Comparison of ENCODE assay signal across 1 cellular context in the genomic region with DNA sequence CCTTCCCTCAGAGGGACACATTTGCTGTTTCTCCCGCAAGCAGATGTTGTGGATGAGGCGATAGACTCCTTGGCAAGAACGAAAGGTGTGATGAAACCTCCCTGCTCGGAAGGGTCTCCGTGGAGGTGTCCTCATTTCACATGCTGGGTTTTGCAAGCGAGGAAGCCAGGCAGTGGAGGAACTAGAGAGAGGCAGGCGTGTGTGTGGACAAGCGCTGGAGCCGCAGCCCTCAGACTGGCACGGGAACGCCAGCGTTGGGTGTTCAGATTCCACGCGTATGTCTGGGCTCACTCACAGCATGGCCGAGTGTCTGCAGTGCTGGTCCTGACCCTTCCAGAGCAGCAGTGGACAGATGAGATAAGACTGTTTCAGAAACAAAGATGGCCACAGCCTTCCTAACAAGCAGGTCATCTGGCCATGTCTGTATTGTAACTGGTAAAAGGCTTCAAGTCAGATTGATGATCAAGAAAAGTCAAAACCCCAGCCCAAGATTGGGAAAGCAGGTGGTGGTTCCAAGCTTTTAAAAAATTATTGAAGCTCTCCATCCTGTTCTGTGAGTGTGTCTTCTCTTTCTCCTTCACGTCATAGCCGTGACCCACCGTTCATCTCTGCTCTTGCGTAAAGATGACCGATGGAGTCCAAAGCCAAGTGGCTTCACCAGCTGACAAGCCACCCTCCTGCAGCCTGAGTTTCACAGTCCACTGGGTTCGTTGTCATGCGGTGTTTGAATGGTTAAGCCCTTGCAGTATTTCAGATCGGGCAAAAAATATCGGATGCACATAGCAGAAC.
TF ChIP-seq lines count a peak whose summit lies in the region.

No MANE protein-coding gene starts in this region.

TF ChIP-seq in H1, 55 proteins besides CTCF, POLR2A, EP300 and RAD21:
- TF ChIP-seq NANOG (IDR thresholded peaks at IDR 0.05; ENCODE audit: insufficient read depth, low read depth, low read length, poor library complexity, severe bottlenecking): no peak
- no peak for TF ChIP-seq CBX5 (IDR thresholded peaks at IDR 0.05; ENCODE audit: low read depth, low read length)
- no peak for TF ChIP-seq SRF (IDR thresholded peaks at IDR 0.05; ENCODE audit: low read depth, low read length)
- TF ChIP-seq, protein P1, sequence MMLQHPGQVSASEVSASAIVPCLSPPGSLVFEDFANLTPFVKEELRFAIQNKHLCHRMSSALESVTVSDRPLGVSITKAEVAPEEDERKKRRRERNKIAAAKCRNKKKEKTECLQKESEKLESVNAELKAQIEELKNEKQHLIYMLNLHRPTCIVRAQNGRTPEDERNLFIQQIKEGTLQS (IDR thresholded peaks at IDR 0.05; ENCODE audit: insufficient read depth, low read depth, low read length): no peak
- no peak for TF ChIP-seq CTBP2 (IDR thresholded peaks at IDR 0.05; ENCODE audit: borderline replicate concordance, insufficient read depth, insufficient read length, low read length)
- no peak for TF ChIP-seq CHD2 (IDR thresholded peaks at IDR 0.05; ENCODE audit: low read length)
- TF ChIP-seq GTF2F1 (IDR thresholded peaks at IDR 0.05; ENCODE audit: borderline replicate concordance, low read depth, low read length): no peak
- TF ChIP-seq RFX5 (IDR thresholded peaks at IDR 0.05; ENCODE audit: borderline replicate concordance, low read depth, low read length): no peak
- TF ChIP-seq CBX8 (IDR thresholded peaks at IDR 0.05; ENCODE audit: borderline replicate concordance, low read depth, low read length): no peak
- no peak for TF ChIP-seq JUN (IDR thresholded peaks at IDR 0.05; ENCODE audit: low read depth, low read length)
- TF ChIP-seq, protein P2, sequence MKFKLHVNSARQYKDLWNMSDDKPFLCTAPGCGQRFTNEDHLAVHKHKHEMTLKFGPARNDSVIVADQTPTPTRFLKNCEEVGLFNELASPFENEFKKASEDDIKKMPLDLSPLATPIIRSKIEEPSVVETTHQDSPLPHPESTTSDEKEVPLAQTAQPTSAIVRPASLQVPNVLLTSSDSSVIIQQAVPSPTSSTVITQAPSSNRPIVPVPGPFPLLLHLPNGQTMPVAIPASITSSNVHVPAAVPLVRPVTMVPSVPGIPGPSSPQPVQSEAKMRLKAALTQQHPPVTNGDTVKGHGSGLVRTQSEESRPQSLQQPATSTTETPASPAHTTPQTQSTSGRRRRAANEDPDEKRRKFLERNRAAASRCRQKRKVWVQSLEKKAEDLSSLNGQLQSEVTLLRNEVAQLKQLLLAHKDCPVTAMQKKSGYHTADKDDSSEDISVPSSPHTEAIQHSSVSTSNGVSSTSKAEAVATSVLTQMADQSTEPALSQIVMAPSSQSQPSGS (IDR thresholded peaks at IDR 0.05; ENCODE audit: low read length): no peak
- TF ChIP-seq RXRA (IDR thresholded peaks at IDR 0.05; ENCODE audit: insufficient read depth, low read depth, low read length): no peak
- TF ChIP-seq, protein P3, sequence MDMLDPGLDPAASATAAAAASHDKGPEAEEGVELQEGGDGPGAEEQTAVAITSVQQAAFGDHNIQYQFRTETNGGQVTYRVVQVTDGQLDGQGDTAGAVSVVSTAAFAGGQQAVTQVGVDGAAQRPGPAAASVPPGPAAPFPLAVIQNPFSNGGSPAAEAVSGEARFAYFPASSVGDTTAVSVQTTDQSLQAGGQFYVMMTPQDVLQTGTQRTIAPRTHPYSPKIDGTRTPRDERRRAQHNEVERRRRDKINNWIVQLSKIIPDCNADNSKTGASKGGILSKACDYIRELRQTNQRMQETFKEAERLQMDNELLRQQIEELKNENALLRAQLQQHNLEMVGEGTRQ (IDR thresholded peaks at IDR 0.05; ENCODE audit: low read length): no peak
- TF ChIP-seq HDAC2 (IDR thresholded peaks at IDR 0.05; ENCODE audit: borderline replicate concordance in 1 of 2, low read depth in 2 of 2, low read length in 2 of 2): no peak
- no peak for TF ChIP-seq PHF8 (conservative IDR thresholded peaks at IDR 0.05; ENCODE audit: low read depth, low read length)
- TF ChIP-seq, protein P4, sequence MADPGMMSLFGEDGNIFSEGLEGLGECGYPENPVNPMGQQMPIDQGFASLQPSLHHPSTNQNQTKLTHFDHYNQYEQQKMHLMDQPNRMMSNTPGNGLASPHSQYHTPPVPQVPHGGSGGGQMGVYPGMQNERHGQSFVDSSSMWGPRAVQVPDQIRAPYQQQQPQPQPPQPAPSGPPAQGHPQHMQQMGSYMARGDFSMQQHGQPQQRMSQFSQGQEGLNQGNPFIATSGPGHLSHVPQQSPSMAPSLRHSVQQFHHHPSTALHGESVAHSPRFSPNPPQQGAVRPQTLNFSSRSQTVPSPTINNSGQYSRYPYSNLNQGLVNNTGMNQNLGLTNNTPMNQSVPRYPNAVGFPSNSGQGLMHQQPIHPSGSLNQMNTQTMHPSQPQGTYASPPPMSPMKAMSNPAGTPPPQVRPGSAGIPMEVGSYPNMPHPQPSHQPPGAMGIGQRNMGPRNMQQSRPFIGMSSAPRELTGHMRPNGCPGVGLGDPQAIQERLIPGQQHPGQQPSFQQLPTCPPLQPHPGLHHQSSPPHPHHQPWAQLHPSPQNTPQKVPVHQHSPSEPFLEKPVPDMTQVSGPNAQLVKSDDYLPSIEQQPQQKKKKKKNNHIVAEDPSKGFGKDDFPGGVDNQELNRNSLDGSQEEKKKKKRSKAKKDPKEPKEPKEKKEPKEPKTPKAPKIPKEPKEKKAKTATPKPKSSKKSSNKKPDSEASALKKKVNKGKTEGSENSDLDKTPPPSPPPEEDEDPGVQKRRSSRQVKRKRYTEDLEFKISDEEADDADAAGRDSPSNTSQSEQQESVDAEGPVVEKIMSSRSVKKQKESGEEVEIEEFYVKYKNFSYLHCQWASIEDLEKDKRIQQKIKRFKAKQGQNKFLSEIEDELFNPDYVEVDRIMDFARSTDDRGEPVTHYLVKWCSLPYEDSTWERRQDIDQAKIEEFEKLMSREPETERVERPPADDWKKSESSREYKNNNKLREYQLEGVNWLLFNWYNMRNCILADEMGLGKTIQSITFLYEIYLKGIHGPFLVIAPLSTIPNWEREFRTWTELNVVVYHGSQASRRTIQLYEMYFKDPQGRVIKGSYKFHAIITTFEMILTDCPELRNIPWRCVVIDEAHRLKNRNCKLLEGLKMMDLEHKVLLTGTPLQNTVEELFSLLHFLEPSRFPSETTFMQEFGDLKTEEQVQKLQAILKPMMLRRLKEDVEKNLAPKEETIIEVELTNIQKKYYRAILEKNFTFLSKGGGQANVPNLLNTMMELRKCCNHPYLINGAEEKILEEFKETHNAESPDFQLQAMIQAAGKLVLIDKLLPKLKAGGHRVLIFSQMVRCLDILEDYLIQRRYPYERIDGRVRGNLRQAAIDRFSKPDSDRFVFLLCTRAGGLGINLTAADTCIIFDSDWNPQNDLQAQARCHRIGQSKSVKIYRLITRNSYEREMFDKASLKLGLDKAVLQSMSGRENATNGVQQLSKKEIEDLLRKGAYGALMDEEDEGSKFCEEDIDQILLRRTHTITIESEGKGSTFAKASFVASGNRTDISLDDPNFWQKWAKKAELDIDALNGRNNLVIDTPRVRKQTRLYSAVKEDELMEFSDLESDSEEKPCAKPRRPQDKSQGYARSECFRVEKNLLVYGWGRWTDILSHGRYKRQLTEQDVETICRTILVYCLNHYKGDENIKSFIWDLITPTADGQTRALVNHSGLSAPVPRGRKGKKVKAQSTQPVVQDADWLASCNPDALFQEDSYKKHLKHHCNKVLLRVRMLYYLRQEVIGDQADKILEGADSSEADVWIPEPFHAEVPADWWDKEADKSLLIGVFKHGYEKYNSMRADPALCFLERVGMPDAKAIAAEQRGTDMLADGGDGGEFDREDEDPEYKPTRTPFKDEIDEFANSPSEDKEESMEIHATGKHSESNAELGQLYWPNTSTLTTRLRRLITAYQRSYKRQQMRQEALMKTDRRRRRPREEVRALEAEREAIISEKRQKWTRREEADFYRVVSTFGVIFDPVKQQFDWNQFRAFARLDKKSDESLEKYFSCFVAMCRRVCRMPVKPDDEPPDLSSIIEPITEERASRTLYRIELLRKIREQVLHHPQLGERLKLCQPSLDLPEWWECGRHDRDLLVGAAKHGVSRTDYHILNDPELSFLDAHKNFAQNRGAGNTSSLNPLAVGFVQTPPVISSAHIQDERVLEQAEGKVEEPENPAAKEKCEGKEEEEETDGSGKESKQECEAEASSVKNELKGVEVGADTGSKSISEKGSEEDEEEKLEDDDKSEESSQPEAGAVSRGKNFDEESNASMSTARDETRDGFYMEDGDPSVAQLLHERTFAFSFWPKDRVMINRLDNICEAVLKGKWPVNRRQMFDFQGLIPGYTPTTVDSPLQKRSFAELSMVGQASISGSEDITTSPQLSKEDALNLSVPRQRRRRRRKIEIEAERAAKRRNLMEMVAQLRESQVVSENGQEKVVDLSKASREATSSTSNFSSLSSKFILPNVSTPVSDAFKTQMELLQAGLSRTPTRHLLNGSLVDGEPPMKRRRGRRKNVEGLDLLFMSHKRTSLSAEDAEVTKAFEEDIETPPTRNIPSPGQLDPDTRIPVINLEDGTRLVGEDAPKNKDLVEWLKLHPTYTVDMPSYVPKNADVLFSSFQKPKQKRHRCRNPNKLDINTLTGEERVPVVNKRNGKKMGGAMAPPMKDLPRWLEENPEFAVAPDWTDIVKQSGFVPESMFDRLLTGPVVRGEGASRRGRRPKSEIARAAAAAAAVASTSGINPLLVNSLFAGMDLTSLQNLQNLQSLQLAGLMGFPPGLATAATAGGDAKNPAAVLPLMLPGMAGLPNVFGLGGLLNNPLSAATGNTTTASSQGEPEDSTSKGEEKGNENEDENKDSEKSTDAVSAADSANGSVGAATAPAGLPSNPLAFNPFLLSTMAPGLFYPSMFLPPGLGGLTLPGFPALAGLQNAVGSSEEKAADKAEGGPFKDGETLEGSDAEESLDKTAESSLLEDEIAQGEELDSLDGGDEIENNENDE (IDR thresholded peaks at IDR 0.05; ENCODE audit: insufficient replicate concordance, low read length): no peak
- no peak for TF ChIP-seq JUND (IDR thresholded peaks at IDR 0.05; ENCODE audit: low read length)
- TF ChIP-seq BACH1 (IDR thresholded peaks at IDR 0.05; ENCODE audit: low read length): no peak
- TF ChIP-seq SIRT6 (IDR thresholded peaks at IDR 0.05; ENCODE audit: low read length): no peak
- no peak for TF ChIP-seq ASH2L (IDR thresholded peaks at IDR 0.05; ENCODE audit: low read length)
